ENCODE assay signal across 1 cellular context in the genomic region with DNA sequence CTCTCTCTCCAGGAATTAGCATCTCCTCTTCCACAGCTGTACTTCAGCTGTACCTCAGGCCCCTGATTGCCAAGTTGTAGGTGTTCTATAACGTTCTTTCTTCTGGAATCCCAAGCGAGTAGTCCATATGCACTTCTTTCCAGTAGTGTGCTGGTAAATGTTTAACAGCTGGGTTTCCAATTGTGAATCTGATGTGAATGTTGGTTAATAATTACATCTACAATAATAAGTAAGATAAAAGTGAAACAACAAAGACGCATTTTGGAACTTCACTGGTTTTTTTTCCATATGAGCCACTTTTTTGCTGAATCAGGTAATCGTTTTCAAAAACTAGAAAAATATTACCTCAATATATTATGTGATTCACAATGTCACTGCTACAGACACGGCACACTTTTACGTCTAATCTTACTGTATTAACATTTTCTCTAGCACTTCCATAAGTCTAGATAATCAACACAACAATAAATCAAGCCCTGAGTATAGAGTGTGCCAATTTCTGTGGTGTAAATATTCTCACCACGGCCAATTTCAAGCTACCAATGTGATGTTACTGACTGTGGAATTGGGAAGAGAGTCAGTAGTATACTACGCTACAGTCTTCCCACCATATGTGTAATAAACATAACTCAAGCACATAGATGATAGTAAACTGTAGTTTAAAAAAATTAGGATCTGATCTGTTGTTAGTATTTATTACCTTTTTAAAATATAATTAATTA.
TF ChIP-seq lines count a peak whose summit lies in the region.

No MANE protein-coding gene starts in this region.

TF ChIP-seq in GM23338, 12 proteins besides CTCF, POLR2A, EP300 and RAD21 (continued from another document):
- TF ChIP-seq, protein P1, sequence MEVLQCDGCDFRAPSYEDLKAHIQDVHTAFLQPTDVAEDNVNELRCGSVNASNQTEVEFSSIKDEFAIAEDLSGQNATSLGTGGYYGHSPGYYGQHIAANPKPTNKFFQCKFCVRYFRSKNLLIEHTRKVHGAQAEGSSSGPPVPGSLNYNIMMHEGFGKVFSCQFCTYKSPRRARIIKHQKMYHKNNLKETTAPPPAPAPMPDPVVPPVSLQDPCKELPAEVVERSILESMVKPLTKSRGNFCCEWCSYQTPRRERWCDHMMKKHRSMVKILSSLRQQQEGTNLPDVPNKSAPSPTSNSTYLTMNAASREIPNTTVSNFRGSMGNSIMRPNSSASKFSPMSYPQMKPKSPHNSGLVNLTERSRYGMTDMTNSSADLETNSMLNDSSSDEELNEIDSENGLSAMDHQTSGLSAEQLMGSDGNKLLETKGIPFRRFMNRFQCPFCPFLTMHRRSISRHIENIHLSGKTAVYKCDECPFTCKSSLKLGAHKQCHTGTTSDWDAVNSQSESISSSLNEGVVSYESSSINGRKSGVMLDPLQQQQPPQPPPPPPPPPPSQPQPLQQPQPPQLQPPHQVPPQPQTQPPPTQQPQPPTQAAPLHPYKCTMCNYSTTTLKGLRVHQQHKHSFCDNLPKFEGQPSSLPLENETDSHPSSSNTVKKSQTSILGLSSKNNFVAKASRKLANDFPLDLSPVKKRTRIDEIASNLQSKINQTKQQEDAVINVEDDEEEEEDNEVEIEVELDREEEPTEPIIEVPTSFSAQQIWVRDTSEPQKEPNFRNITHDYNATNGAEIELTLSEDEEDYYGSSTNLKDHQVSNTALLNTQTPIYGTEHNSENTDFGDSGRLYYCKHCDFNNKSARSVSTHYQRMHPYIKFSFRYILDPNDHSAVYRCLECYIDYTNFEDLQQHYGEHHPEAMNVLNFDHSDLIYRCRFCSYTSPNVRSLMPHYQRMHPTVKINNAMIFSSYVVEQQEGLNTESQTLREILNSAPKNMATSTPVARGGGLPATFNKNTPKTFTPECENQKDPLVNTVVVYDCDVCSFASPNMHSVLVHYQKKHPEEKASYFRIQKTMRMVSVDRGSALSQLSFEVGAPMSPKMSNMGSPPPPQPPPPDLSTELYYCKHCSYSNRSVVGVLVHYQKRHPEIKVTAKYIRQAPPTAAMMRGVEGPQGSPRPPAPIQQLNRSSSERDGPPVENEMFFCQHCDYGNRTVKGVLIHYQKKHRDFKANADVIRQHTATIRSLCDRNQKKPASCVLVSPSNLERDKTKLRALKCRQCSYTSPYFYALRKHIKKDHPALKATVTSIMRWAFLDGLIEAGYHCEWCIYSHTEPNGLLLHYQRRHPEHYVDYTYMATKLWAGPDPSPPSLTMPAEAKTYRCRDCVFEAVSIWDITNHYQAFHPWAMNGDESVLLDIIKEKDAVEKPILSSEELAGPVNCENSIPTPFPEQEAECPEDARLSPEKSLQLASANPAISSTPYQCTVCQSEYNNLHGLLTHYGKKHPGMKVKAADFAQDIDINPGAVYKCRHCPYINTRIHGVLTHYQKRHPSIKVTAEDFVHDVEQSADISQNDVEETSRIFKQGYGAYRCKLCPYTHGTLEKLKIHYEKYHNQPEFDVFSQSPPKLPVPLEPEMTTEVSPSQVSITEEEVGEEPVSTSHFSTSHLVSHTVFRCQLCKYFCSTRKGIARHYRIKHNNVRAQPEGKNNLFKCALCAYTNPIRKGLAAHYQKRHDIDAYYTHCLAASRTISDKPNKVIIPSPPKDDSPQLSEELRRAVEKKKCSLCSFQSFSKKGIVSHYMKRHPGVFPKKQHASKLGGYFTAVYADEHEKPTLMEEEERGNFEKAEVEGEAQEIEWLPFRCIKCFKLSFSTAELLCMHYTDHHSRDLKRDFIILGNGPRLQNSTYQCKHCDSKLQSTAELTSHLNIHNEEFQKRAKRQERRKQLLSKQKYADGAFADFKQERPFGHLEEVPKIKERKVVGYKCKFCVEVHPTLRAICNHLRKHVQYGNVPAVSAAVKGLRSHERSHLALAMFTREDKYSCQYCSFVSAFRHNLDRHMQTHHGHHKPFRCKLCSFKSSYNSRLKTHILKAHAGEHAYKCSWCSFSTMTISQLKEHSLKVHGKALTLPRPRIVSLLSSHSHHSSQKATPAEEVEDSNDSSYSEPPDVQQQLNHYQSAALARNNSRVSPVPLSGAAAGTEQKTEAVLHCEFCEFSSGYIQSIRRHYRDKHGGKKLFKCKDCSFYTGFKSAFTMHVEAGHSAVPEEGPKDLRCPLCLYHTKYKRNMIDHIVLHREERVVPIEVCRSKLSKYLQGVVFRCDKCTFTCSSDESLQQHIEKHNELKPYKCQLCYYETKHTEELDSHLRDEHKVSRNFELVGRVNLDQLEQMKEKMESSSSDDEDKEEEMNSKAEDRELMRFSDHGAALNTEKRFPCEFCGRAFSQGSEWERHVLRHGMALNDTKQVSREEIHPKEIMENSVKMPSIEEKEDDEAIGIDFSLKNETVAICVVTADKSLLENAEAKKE (CRISPR knock-in tag; IDR thresholded peaks at IDR 0.05), result no peak
- no peak for TF ChIP-seq POLR2AphosphoS5 (IDR thresholded peaks at IDR 0.05; ENCODE audit: low read depth)
